Comparison of ENCODE assay signal across 14 cellular contexts in genomic region chr1:53473463-53473862, GRCh38. TPM values are rescaled to one million over a fixed set of nuclear protein-coding genes. Genes with fewer than 3 reads are reported as not detected.
A peak's percentile ranks its signal among the peaks of the same experiment; 100 is the strongest.
DNase-seq lines count a peak whose midpoint lies in the region; ATAC-seq and TF ChIP-seq lines count a peak whose summit lies in the region.
"Had no signal": no experiment of that assay in that cellular context is flagged by ENCODE, and none has a peak within 500 bp of the region (broad histone marks: within the 10 kb centered on the region; RNA-seq: fewer than 3 reads in every experiment).

No MANE protein-coding gene starts in this region.

- no peak overlapping the region for H3K4me2 ChIP-seq in Loucy (ENCODE audit: low read depth, low read length, poor library complexity, severe bottlenecking)

- no peak overlapping the region for H2AFZ ChIP-seq in Loucy (ENCODE audit: low read length)

- TF ChIP-seq CTCF in Loucy (conservative IDR thresholded peaks at IDR 0.05; ENCODE audit: low read length) (peak; percentile 70), chondrocyte (IDR thresholded peaks at IDR 0.05) (peak; percentile 73), osteocyte (IDR thresholded peaks at IDR 0.05) (peak; percentile 47)

- no peaks in the 10 kb centered on the region for H3K9me3 ChIP-seq in Loucy (ENCODE audit: insufficient read depth, low read depth, low read length)
- H3K9me3 ChIP-seq in CD8-positive, alpha-beta memory T cell (ENCODE audit: low read length), result no peaks in the 10 kb centered on the region
- H3K9me3 ChIP-seq: heart left ventricle had no signal

- H3K4me3 Mint-ChIP-seq in activated CD4-positive, alpha-beta T cell treated with anti-CD3 and anti-CD28 coated beads for 36 hours, result no peak overlapping the region
- H3K4me3 Mint-ChIP-seq in chondrocyte (ENCODE audit: unreplicated experiment), result no peak overlapping the region
- H3K4me3 Mint-ChIP-seq in osteocyte (ENCODE audit: unreplicated experiment), result no peak overlapping the region
- no peak overlapping the region for H3K4me3 Mint-ChIP-seq in CD8-positive, alpha-beta memory T cell

- no peak overlapping the region for H3K4me3 ChIP-seq in Loucy (ENCODE audit: low read length, poor library complexity, severe bottlenecking)
- no peak overlapping the region for H3K4me3 ChIP-seq in CD8-positive, alpha-beta memory T cell (ENCODE audit: low read length)
- H3K4me3 ChIP-seq: heart left ventricle had no signal

- CTCF ChIA-PET in activated CD4-positive, alpha-beta T cell treated with anti-CD3 and anti-CD28 coated beads for 36 hours (lab: Charles Lee), result interaction anchor here (1.4 kb wide), 1 partner anchor 29 kb away, joined by 5 read pairs; no protein-coding TSS in a partner anchor
- CTCF ChIA-PET in CD8-positive, alpha-beta memory T cell (lab: Charles Lee), result interaction anchor here (1.0 to 4.5 kb wide), 3 partner anchors 65 to 194 kb away, joined by 4 to 20 read pairs (median 6); no protein-coding TSS in a partner anchor

- H4K20me1 ChIP-seq in Loucy (ENCODE audit: insufficient read depth, low read length, poor library complexity, severe bottlenecking), result no peaks in the 10 kb centered on the region

- no peak overlapping the region for H3K9ac ChIP-seq in Loucy (ENCODE audit: low read depth, low read length, poor library complexity, severe bottlenecking)

- no peaks in the 10 kb centered on the region for H3K4me1 Mint-ChIP-seq in activated CD4-positive, alpha-beta T cell treated with anti-CD3 and anti-CD28 coated beads for 36 hours
- H3K4me1 Mint-ChIP-seq in chondrocyte (ENCODE audit: low read depth) (peaks cover 9% of the 10 kb centered on the region), osteocyte (ENCODE audit: unreplicated experiment) (peaks cover 10% of the 10 kb centered on the region)
- no peaks in the 10 kb centered on the region for H3K4me1 Mint-ChIP-seq in CD8-positive, alpha-beta memory T cell

- H3K4me1 ChIP-seq in Loucy (ENCODE audit: insufficient read depth, low read length, poor library complexity, severe bottlenecking), result peaks cover under 1% of the 10 kb centered on the region
- H3K4me1 ChIP-seq in CD8-positive, alpha-beta memory T cell (ENCODE audit: insufficient read depth, low read length), result no peaks in the 10 kb centered on the region

- no peak overlapping the region for H3K27ac ChIP-seq in CD8-positive, alpha-beta memory T cell (ENCODE audit: low read depth, low read length)
- H3K27ac ChIP-seq: heart left ventricle had no signal

- no peaks in the 10 kb centered on the region for H3K9me3 Mint-ChIP-seq in activated CD4-positive, alpha-beta T cell treated with anti-CD3 and anti-CD28 coated beads for 36 hours (ENCODE audit: low read depth)
- H3K9me3 Mint-ChIP-seq in chondrocyte (ENCODE audit: low read depth) (no peaks in the 10 kb centered on the region), osteocyte (ENCODE audit: unreplicated experiment) (no peaks in the 10 kb centered on the region)
- H3K9me3 Mint-ChIP-seq in CD8-positive, alpha-beta memory T cell, result no peaks in the 10 kb centered on the region

- peak; percentile 28 for DNase-seq in activated CD4-positive, alpha-beta T cell treated with anti-CD3 and anti-CD28 coated beads for 36 hours
- no peak for DNase-seq in activated CD4-positive, alpha-beta T cell treated with anti-CD3 and anti-CD28 coated beads, Interleukin-2, amount 50 U/mL, for 4 hours
- DNase-seq in chondrocyte (ENCODE audit: low spot score), result no peak
- no peak for DNase-seq in osteocyte (ENCODE audit: extremely low spot score, unreplicated experiment)
- no peak for DNase-seq in effector CD8-positive, alpha-beta T cell (lab: John Stamatoyannopoulos, UW)
- no peak for DNase-seq in GF-D8 (lab: John Stamatoyannopoulos, UW)
- DNase-seq in CD8-positive, alpha-beta memory T cell, result no peak
- DNase-seq: heart left ventricle, NCI-H1436 treated with DMSO at 0.1 percent for 48 hours had no signal

- H3K27ac Mint-ChIP-seq in activated CD4-positive, alpha-beta T cell treated with anti-CD3 and anti-CD28 coated beads for 36 hours, result no peak overlapping the region
- no peak overlapping the region for H3K27ac Mint-ChIP-seq in chondrocyte (ENCODE audit: unreplicated experiment)
- no peak overlapping the region for H3K27ac Mint-ChIP-seq in osteocyte (ENCODE audit: unreplicated experiment)
- peak overlapping the region in 1 of 8 donors; percentile 43 for H3K27ac Mint-ChIP-seq in CD8-positive, alpha-beta memory T cell

- POLR2A ChIA-PET in activated CD4-positive, alpha-beta T cell treated with anti-CD3 and anti-CD28 coated beads for 36 hours (lab: Charles Lee), result no interaction called here
- POLR2A ChIA-PET in CD8-positive, alpha-beta memory T cell (lab: Charles Lee), result interaction anchor here (0.7 kb wide), 1 partner anchor 1009 kb away, joined by 3 read pairs; no protein-coding TSS in a partner anchor

- no peaks in the 10 kb centered on the region for H3K79me2 ChIP-seq in Loucy (ENCODE audit: insufficient read depth, low read length)

- no peak for ATAC-seq in activated CD4-positive, alpha-beta T cell treated with anti-CD3 and anti-CD28 coated beads for 36 hours
- ATAC-seq: heart left ventricle had no signal

- no peaks in the 10 kb centered on the region for H3K36me3 Mint-ChIP-seq in activated CD4-positive, alpha-beta T cell treated with anti-CD3 and anti-CD28 coated beads for 36 hours (ENCODE audit: low read depth)
- H3K36me3 Mint-ChIP-seq in chondrocyte (ENCODE audit: low read depth) (no peaks in the 10 kb centered on the region), osteocyte (ENCODE audit: unreplicated experiment) (no peaks in the 10 kb centered on the region)
- H3K36me3 Mint-ChIP-seq in CD8-positive, alpha-beta memory T cell, result no peaks in the 10 kb centered on the region

- intact Hi-C loops in activated CD4-positive, alpha-beta T cell treated with anti-CD3 and anti-CD28 coated beads for 36 hours (cut with DNase I, micrococcal nuclease), result no loop called here

- H3F3A ChIP-seq in Loucy (ENCODE audit: low read depth), result no peaks in the 10 kb centered on the region

- no peaks in the 10 kb centered on the region for H3K27me3 ChIP-seq in Loucy (ENCODE audit: insufficient read depth, low read length, poor library complexity, severe bottlenecking)
- no peaks in the 10 kb centered on the region for H3K27me3 ChIP-seq in CD8-positive, alpha-beta memory T cell (ENCODE audit: insufficient read depth, low read length, poor library complexity, severe bottlenecking)

- H3K27me3 Mint-ChIP-seq in activated CD4-positive, alpha-beta T cell treated with anti-CD3 and anti-CD28 coated beads for 36 hours, result no peaks in the 10 kb centered on the region
- H3K27me3 Mint-ChIP-seq in chondrocyte (ENCODE audit: low read depth) (peaks cover 6% of the 10 kb centered on the region), osteocyte (ENCODE audit: unreplicated experiment) (peaks cover 23% of the 10 kb centered on the region)
- peaks cover 0 to 1% of the 10 kb centered on the region in 2 donors for H3K27me3 Mint-ChIP-seq in CD8-positive, alpha-beta memory T cell

- H3K36me3 ChIP-seq in Loucy (ENCODE audit: insufficient read depth, low read length), result no peaks in the 10 kb centered on the region
- no peaks in the 10 kb centered on the region for H3K36me3 ChIP-seq in CD8-positive, alpha-beta memory T cell (ENCODE audit: insufficient read depth, low read length)
- H3K36me3 ChIP-seq: heart left ventricle had no signal

- H3K9me2 ChIP-seq in Loucy (replicated peaks; ENCODE audit: low read depth, low read length), result no peaks in the 10 kb centered on the region

RNA-seq across cellular contexts. Expression of gene DMRTB1, which starts 14.3 kb away (rescaled TPM):
- under 1 TPM; 0.23 to 0.25 TPM for total RNA-seq in activated CD4-positive, alpha-beta T cell treated with anti-CD3 and anti-CD28 coated beads for 36 hours
- total RNA-seq in chondrocyte (not detected in 3 replicates), osteocyte (not detected in 2 replicates)
- not detected for total RNA-seq in CD8-positive, alpha-beta memory T cell
- not detected for polyA plus RNA-seq in CD8-positive, alpha-beta memory T cell
- total RNA-seq: heart left ventricle, lung microvascular endothelial cell, posterior vena cava, RPMI7951, subcutaneous adipose tissue had no signal
- polyA plus RNA-seq: heart left ventricle had no signal
